29 cellular contexts compared by ENCODE assay signal in the genomic region with DNA sequence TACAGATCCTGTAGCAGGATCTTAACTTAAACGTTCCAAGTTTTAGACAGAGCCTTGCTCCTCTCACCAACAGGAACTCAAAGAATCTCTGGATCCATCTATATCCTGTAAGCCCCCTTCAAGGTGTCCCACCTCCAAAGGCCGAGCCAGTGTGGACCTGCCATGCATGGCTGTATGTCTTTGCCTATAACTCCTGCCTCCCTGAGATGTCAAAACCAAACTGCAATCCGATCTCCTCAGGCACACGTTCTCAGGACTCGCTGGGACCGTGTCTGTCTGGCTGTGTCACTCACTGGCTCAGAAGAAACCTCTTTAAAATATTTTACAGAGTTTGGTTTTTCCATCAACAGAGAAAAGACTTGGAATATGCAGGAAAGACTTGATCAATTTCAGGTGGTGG.
"Had no signal": no experiment of that assay in that cellular context is flagged by ENCODE, and none has a peak within 500 bp of the region (broad histone marks: within the 10 kb centered on the region; RNA-seq: fewer than 3 reads in every experiment).

No MANE protein-coding gene starts in this region.

- H3K36me3 ChIP-seq: ascending aorta, breast epithelium, Peyer's patch, SJSA1 had no signal

- H3K9me2 ChIP-seq: SK-N-SH had no signal

- H3K4me3 Mint-ChIP-seq: activated CD4-positive, alpha-beta T cell treated with anti-CD3 and anti-CD28 coated beads, Interleukin-2, amount 10 ng/mL, durations not matched to agents 24 days and 14 days; activated CD8-positive, alpha-beta T cell treated with anti-CD3 and anti-CD28 coated beads for 36 hours; activated naive CD4-positive, alpha-beta T cell treated with anti-CD3 and anti-CD28 coated beads, Interleukin-2, amount 10 ng/mL, durations not matched to agents 7 days and 5 days; activated naive CD8-positive, alpha-beta T cell; activated T-cell treated with anti-CD3 and anti-CD28 coated beads, Interleukin-2, amount 50 U/mL, for 24 hours; T-helper 1 cell treated with Interleukin-12 subunit alpha and Interleukin-12 subunit beta and Interleukin-4 antibody, amounts not matched to agents 30 μg/mL and 1 μg/mL, for 36 hours; T-helper 2 cell treated with Interferon-gamma antibody and Interleukin-4, amounts not matched to agents 5 μg/mL and 100 μg/mL, for 36 hours had no signal

- H3K4me2 ChIP-seq: KMS-11, SK-N-SH had no signal

- H3K9me3 ChIP-seq: ascending aorta, breast epithelium, Peyer's patch, SJSA1, SK-N-SH had no signal

- H3K9me3 Mint-ChIP-seq: activated CD4-positive, alpha-beta T cell treated with anti-CD3 and anti-CD28 coated beads, Interleukin-2, amount 10 ng/mL, durations not matched to agents 24 days and 14 days; activated CD8-positive, alpha-beta T cell treated with anti-CD3 and anti-CD28 coated beads for 36 hours; activated naive CD4-positive, alpha-beta T cell treated with anti-CD3 and anti-CD28 coated beads, Interleukin-2, amount 10 ng/mL, durations not matched to agents 7 days and 5 days; activated T-cell treated with anti-CD3 and anti-CD28 coated beads, Interleukin-2, amount 50 U/mL, for 24 hours; activated T-helper 2 cell treated with anti-CD3 and anti-CD28 coated beads, Interferon-gamma antibody, Interleukin-2, Interleukin-4, amounts not matched to agents 10 μg/mL and 5 μg/mL and 100 μg/mL, durations not matched to agents 14 hours and 24 hours and 36 hours; T-helper 1 cell treated with Interleukin-12 subunit alpha and Interleukin-12 subunit beta and Interleukin-4 antibody, amounts not matched to agents 30 μg/mL and 1 μg/mL, for 36 hours; T-helper 2 cell treated with Interferon-gamma antibody and Interleukin-4, amounts not matched to agents 5 μg/mL and 100 μg/mL, for 36 hours had no signal

- H3K4me3 ChIP-seq: ascending aorta, breast epithelium, Peyer's patch, SJSA1 had no signal

- H3K4me1 Mint-ChIP-seq: activated CD4-positive, alpha-beta T cell treated with anti-CD3 and anti-CD28 coated beads, Interleukin-2, amount 10 ng/mL, durations not matched to agents 24 days and 14 days; activated naive CD4-positive, alpha-beta T cell treated with anti-CD3 and anti-CD28 coated beads, Interleukin-2, amount 10 ng/mL, durations not matched to agents 7 days and 5 days had no signal

- H3K27me3 ChIP-seq: ascending aorta, breast epithelium, Peyer's patch, SJSA1 had no signal

- FAIRE-seq: TTC549 had no signal

- DNase-seq: activated CD4-positive, alpha-beta T cell treated with anti-CD3 and anti-CD28 coated beads, Interleukin-2, amount 10 ng/mL, durations not matched to agents 24 days and 14 days; activated CD4-positive, alpha-beta T cell treated with anti-CD3 and anti-CD28 coated beads, Interleukin-2, amount 50 U/mL, for 4 hours; activated CD8-positive, alpha-beta T cell treated with anti-CD3 and anti-CD28 coated beads for 36 hours; activated naive CD4-positive, alpha-beta T cell treated with anti-CD3 and anti-CD28 coated beads, Interleukin-2, amount 10 ng/mL, durations not matched to agents 7 days and 5 days; activated T-cell treated with anti-CD3 and anti-CD28 coated beads, Interleukin-2, amount 50 U/mL, for 24 hours; amygdala; MM.1S; MV-4-11; NCI-H1092; NCI-H1436 treated with DMSO at 0.1 percent for 48 hours; NCI-H1694 treated with DMSO at 0.1 percent for 48 hours; NCI-H2029; NCI-H2171 treated with DMSO at 0.1 percent for 48 hours; NCI-H2227 treated with DMSO at 0.1 percent for 48 hours; NCI-H446; NCI-H524; Peyer's patch; RPMI8226; SHP77 treated with DMSO at 0.1 percent for 48 hours; SK-N-SH had no signal

- H3K27ac ChIP-seq: KMS-11, Peyer's patch, SJSA1 had no signal

- H3K27me3 Mint-ChIP-seq: activated naive CD8-positive, alpha-beta T cell had no signal

- H3K4me1 ChIP-seq: breast epithelium, SJSA1 had no signal

- H3K9ac ChIP-seq: KMS-11, SK-N-SH had no signal

- H3K27ac Mint-ChIP-seq: activated CD4-positive, alpha-beta T cell treated with anti-CD3 and anti-CD28 coated beads, Interleukin-2, amount 10 ng/mL, durations not matched to agents 24 days and 14 days; activated CD8-positive, alpha-beta T cell treated with anti-CD3 and anti-CD28 coated beads for 36 hours; activated naive CD4-positive, alpha-beta T cell treated with anti-CD3 and anti-CD28 coated beads, Interleukin-2, amount 10 ng/mL, durations not matched to agents 7 days and 5 days; activated naive CD8-positive, alpha-beta T cell; activated T-cell treated with anti-CD3 and anti-CD28 coated beads, Interleukin-2, amount 50 U/mL, for 24 hours; activated T-helper 2 cell treated with anti-CD3 and anti-CD28 coated beads, Interferon-gamma antibody, Interleukin-2, Interleukin-4, amounts not matched to agents 10 μg/mL and 5 μg/mL and 100 μg/mL, durations not matched to agents 14 hours and 24 hours and 36 hours; T-helper 1 cell treated with Interleukin-12 subunit alpha and Interleukin-12 subunit beta and Interleukin-4 antibody, amounts not matched to agents 30 μg/mL and 1 μg/mL, for 36 hours; T-helper 2 cell treated with Interferon-gamma antibody and Interleukin-4, amounts not matched to agents 5 μg/mL and 100 μg/mL, for 36 hours had no signal

- H3K36me3 Mint-ChIP-seq: activated naive CD4-positive, alpha-beta T cell treated with anti-CD3 and anti-CD28 coated beads, Interleukin-2, amount 10 ng/mL, durations not matched to agents 7 days and 5 days had no signal

- ATAC-seq: activated CD8-positive, alpha-beta T cell treated with anti-CD3 and anti-CD28 coated beads for 36 hours had no signal
